ENCODE assay signal across 8 cellular contexts in genomic region chr4:140426610-140427103, GRCh38. TPM values are rescaled to one million over a fixed set of nuclear protein-coding genes. Genes with fewer than 3 reads are reported as not detected.
DNase-seq lines count a peak whose midpoint lies in the region; ATAC-seq lines count a peak whose summit lies in the region.

No MANE protein-coding gene starts in this region.

- H3K36me3 ChIP-seq in muscle layer of duodenum (ENCODE audit: control insufficient read depth in 1 of 2, insufficient read depth in 2 of 2, low read length in 2 of 2), result no peaks in the 10 kb centered on the region

- CTCF ChIA-PET in activated CD8-positive, alpha-beta memory T cell treated with anti-CD3 and anti-CD28 coated beads, Interleukin-2, amount 10 ng/mL, durations not matched to agents 7 days and 5 days (lab: Charles Lee), result interaction anchor here (0.9 to 1.8 kb wide), 4 partner anchors 22 to 67 kb away, joined by 3 to 5 read pairs (median 4); partner anchors contain the start of gene SCOC

- peaks cover 7% of the 10 kb centered on the region for H3K4me1 Mint-ChIP-seq in activated CD8-positive, alpha-beta memory T cell treated with anti-CD3 and anti-CD28 coated beads, Interleukin-2, amount 10 ng/mL, durations not matched to agents 7 days and 5 days

- H3K27ac ChIP-seq in muscle layer of duodenum (ENCODE audit: low read length), result no peak overlapping the region

- no peaks in the 10 kb centered on the region for H3K36me3 Mint-ChIP-seq in activated CD8-positive, alpha-beta memory T cell treated with anti-CD3 and anti-CD28 coated beads, Interleukin-2, amount 10 ng/mL, durations not matched to agents 7 days and 5 days

- peak overlapping the region; percentile 77 to 93 for H3K4me3 ChIP-seq in muscle layer of duodenum (ENCODE audit: low read depth in 1 of 2, low read length in 2 of 2)

- peak; percentile 22 for ATAC-seq in activated CD8-positive, alpha-beta memory T cell treated with anti-CD3 and anti-CD28 coated beads, Interleukin-2, amount 10 ng/mL, durations not matched to agents 7 days and 5 days
- ATAC-seq in HG03039 (IDR thresholded peaks at IDR 0.05; ENCODE audit: unreplicated experiment) (peak; percentile 18), GM18520 (IDR thresholded peaks at IDR 0.05; ENCODE audit: unreplicated experiment) (no peak)

- H3K9me3 ChIP-seq in muscle layer of duodenum (ENCODE audit: control insufficient read depth in 1 of 2, low read length in 2 of 2), result no peaks in the 10 kb centered on the region

- DNase-seq in activated CD8-positive, alpha-beta memory T cell treated with anti-CD3 and anti-CD28 coated beads, Interleukin-2, amount 10 ng/mL, durations not matched to agents 7 days and 5 days, result peak; percentile 40
- DNase-seq in activated CD8-positive, alpha-beta memory T cell treated with anti-CD3 and anti-CD28 coated beads, Interleukin-2, amount 50 U/mL, for 4 hours, result no peak
- DNase-seq in NCI-H748 treated with DMSO at 0.1 percent for 48 hours (lab: John Stamatoyannopoulos, UW), result peak; percentile 52
- peak; percentile 10 for DNase-seq in dermis blood vessel endothelial cell
- DNase-seq in kidney tubule cell (ENCODE audit: low spot score), result no peak

- no peaks in the 10 kb centered on the region for H3K9me3 Mint-ChIP-seq in activated CD8-positive, alpha-beta memory T cell treated with anti-CD3 and anti-CD28 coated beads, Interleukin-2, amount 10 ng/mL, durations not matched to agents 7 days and 5 days (ENCODE audit: low read depth)

- no peaks in the 10 kb centered on the region for H3K27me3 ChIP-seq in muscle layer of duodenum (ENCODE audit: low read depth, low read length)

- no peak overlapping the region for H3K27ac Mint-ChIP-seq in activated CD8-positive, alpha-beta memory T cell treated with anti-CD3 and anti-CD28 coated beads, Interleukin-2, amount 10 ng/mL, durations not matched to agents 7 days and 5 days

- H3K4me1 ChIP-seq in muscle layer of duodenum (ENCODE audit: control insufficient read depth in 1 of 2, insufficient read depth in 2 of 2, low read length in 2 of 2), result peaks cover 0 to 13% of the 10 kb centered on the region in 2 donors

- peak overlapping the region; percentile 72 for H3K4me3 Mint-ChIP-seq in activated CD8-positive, alpha-beta memory T cell treated with anti-CD3 and anti-CD28 coated beads, Interleukin-2, amount 10 ng/mL, durations not matched to agents 7 days and 5 days

- H3K27me3 Mint-ChIP-seq in activated CD8-positive, alpha-beta memory T cell treated with anti-CD3 and anti-CD28 coated beads, Interleukin-2, amount 10 ng/mL, durations not matched to agents 7 days and 5 days, result peaks cover 79% of the 10 kb centered on the region

RNA-seq across cellular contexts. Expression of gene CLGN, which starts 0.8 kb away (rescaled TPM):
- under 1 TPM in 1 of 2 experiments, not detected in 1; 0.15 TPM for total RNA-seq in activated CD8-positive, alpha-beta memory T cell treated with anti-CD3 and anti-CD28 coated beads, Interleukin-2, amount 10 ng/mL, durations not matched to agents 7 days and 5 days
- total RNA-seq in dermis blood vessel endothelial cell, result 0.34 and 0.51 TPM in 2 replicates

RNA-seq across cellular contexts. Expression of gene SCOC, which starts 53.2 kb away (rescaled TPM):
- 10 to 100 TPM; 22.3 to 26.6 TPM for total RNA-seq in activated CD8-positive, alpha-beta memory T cell treated with anti-CD3 and anti-CD28 coated beads, Interleukin-2, amount 10 ng/mL, durations not matched to agents 7 days and 5 days
- 54.3 and 55.1 TPM in 2 replicates for total RNA-seq in dermis blood vessel endothelial cell

Comparison
In these comparisons a context has a peak if more than half of its experiments do, and no peak if none do; other contexts are left out.
1. DNase-seq: peak in activated CD8-positive, alpha-beta memory T cell treated with anti-CD3 and anti-CD28 coated beads, Interleukin-2, amount 10 ng/mL, durations not matched to agents 7 days and 5 days (single experiment), NCI-H748 treated with DMSO at 0.1 percent for 48 hours (single experiment) and dermis blood vessel endothelial cell (single experiment); none in activated CD8-positive, alpha-beta memory T cell treated with anti-CD3 and anti-CD28 coated beads, Interleukin-2, amount 50 U/mL, for 4 hours (single experiment) and kidney tubule cell (single experiment).